Comparison of ENCODE assay signal across 14 cellular contexts in genomic region chr9:121189006-121189405, GRCh38.
"Had no signal": no experiment of that assay in that cellular context is flagged by ENCODE, and none has a peak within 500 bp of the region (broad histone marks: within the 10 kb centered on the region; RNA-seq: fewer than 3 reads in every experiment).

No MANE protein-coding gene starts in this region.

- H3K4me3 ChIP-seq: adrenal gland, colonic mucosa, gastroesophageal sphincter, sigmoid colon had no signal

- ATAC-seq: gastroesophageal sphincter; stimulated activated naive B cell treated with anti-CD40 and anti-IgM and Interleukin-4, amounts not matched to agents 10 μg/mL and 1 μg/mL and 100 μg/mL, for 72 hours had no signal

- H3K4me3 Mint-ChIP-seq: nephron; stimulated activated naive B cell treated with anti-CD40 and anti-IgM and Interleukin-4, amounts not matched to agents 10 μg/mL and 1 μg/mL and 100 μg/mL, for 72 hours had no signal

- H3K27me3 ChIP-seq: adrenal gland, colonic mucosa, gastroesophageal sphincter, sigmoid colon had no signal

- H3K36me3 ChIP-seq: adrenal gland, colonic mucosa had no signal

- DNase-seq: activated gamma-delta T cell; activated T-cell treated with anti-CD3 and anti-CD28 coated beads for 4 hours; adrenal gland; colonic mucosa; effector CD8-positive, alpha-beta T cell; midbrain; sigmoid colon; stimulated activated CD4-positive, alpha-beta T cell treated with anti-CD3 and anti-CD28 coated beads, Interleukin-2, amount 100 ng/mL, for 24 hours; stimulated activated naive B cell treated with anti-CD40 and anti-IgM and Interleukin-4, amounts not matched to agents 10 μg/mL and 1 μg/mL and 100 μg/mL, for 72 hours; SW 1271; T-helper 9 cell; trophoblast cell had no signal

- H3K9me3 Mint-ChIP-seq: nephron; stimulated activated naive B cell treated with anti-CD40 and anti-IgM and Interleukin-4, amounts not matched to agents 10 μg/mL and 1 μg/mL and 100 μg/mL, for 72 hours had no signal

- H3K27ac Mint-ChIP-seq: stimulated activated naive B cell treated with anti-CD40 and anti-IgM and Interleukin-4, amounts not matched to agents 10 μg/mL and 1 μg/mL and 100 μg/mL, for 72 hours had no signal

- H3K4me1 ChIP-seq: colonic mucosa had no signal

- H3K9me3 ChIP-seq: adrenal gland, colonic mucosa, gastroesophageal sphincter, sigmoid colon had no signal

- H3K27ac ChIP-seq: adrenal gland, colonic mucosa, gastroesophageal sphincter, sigmoid colon had no signal

- H3K27me3 Mint-ChIP-seq: stimulated activated naive B cell treated with anti-CD40 and anti-IgM and Interleukin-4, amounts not matched to agents 10 μg/mL and 1 μg/mL and 100 μg/mL, for 72 hours had no signal
